ENCODE assay signal across 8 cellular contexts in the genomic region with DNA sequence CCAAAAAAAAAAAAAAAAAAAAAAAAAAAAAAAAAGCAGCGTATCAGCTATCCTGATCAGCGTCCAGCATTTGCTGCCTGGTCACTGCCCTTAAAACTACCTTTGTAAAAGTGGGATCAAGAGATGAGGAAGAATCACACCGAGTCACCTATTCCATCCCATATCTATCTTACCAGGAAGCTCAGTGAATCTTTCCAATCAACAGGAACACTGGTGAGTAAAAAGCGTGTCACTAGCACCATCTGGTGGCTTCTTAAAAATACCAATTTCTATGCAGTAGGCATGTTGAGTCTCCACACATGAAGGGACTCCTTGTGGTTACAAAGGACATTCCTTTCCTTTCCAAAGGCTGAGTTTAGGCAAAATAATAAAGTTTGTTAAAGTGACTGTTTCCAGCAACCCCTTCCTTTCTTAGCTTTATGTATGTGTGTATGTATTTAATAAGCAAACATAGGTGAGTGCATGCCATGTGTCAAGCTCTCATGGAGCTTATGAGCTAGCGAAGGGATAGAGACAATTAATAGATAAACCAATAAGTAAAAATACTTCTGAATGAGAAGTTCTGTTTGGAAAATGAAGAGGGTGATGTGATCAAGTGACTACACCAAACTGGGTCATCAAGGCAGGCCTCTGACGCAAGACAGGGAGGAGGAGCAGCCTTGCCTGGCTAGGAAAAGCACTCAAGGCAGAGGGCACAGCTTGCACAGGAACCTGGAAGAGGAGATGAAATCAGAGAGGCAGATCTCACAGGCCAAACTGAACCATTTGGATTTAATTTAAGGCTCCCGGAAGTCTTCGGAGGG. TPM values are rescaled to one million over a fixed set of nuclear protein-coding genes. Genes with fewer than 3 reads are reported as not detected.
DNase-seq lines count a peak whose midpoint lies in the region; ATAC-seq and TF ChIP-seq lines count a peak whose summit lies in the region.

No MANE protein-coding gene starts in this region.

- no peak for TF ChIP-seq POLR2A in adrenal gland (IDR thresholded peaks at IDR 0.05)

- no peaks in the 10 kb centered on the region for H3K36me3 ChIP-seq in adrenal gland (replicated peaks in 1 of 2)

- H3K4me1 ChIP-seq in adrenal gland (replicated peaks in 1 of 2): no peaks in the 10 kb centered on the region

- H3K9me3 ChIP-seq in adrenal gland (replicated peaks in 1 of 3): no peaks in the 10 kb centered on the region

- H3K27me3 ChIP-seq in adrenal gland: no peaks in the 10 kb centered on the region

- DNase-seq in AG10803 (ENCODE audit: low read depth) (peak; percentile 72), NCI-H2227 (lab: John Stamatoyannopoulos, UW; ENCODE audit: unreplicated experiment) (peak; percentile 73), adrenal gland (peak in 6 of 7 donors; percentile 38 to 73 (median 62)), left ventricle myocardium superior (no peak), retinal pigment epithelial cell (ENCODE audit: low read depth) (peak; percentile 38), mesenteric fat pad (ENCODE audit: low spot score) (no peak)

- 46 to 50% (median 47%) methylated on average over 8 of the region's 8 CpGs for WGBS in adrenal gland, 4 donors

- ATAC-seq in HG03280 (IDR thresholded peaks at IDR 0.05; ENCODE audit: unreplicated experiment) (peak; percentile 55), left ventricle myocardium superior (peak; percentile 85)

- TF ChIP-seq CTCF in AG10803 (conservative IDR thresholded peaks at IDR 0.05; ENCODE audit: low read length) (peak; percentile 83), GM12874 (IDR thresholded peaks at IDR 0.05; ENCODE audit: insufficient read depth, low read depth, low read length) (peak; percentile 54; the same call in 1 of the 2 replicates), adrenal gland (IDR thresholded peaks at IDR 0.05) (peak; percentile 57 to 95 (median 84)), retinal pigment epithelial cell (conservative IDR thresholded peaks at IDR 0.05; ENCODE audit: low read depth, low read length) (peak; percentile 69)

- intact Hi-C loops in adrenal gland (cut with DNase I): loop anchor here (2.0 to 10.0 kb wide), 3 partner anchors 72 to 378 kb away; no protein-coding TSS in a partner anchor
- intact Hi-C loops in left ventricle myocardium superior (cut with micrococcal nuclease): no loop called here

- H3K27ac ChIP-seq in adrenal gland: no peak overlapping the region

- H3K4me3 ChIP-seq in AG10803 (ENCODE audit: low read length) (no peak overlapping the region), adrenal gland (no peak overlapping the region), retinal pigment epithelial cell (ENCODE audit: low read length) (no peak overlapping the region)

RNA-seq across cellular contexts. Expression of a gene that starts 13.9 kb away (rescaled TPM):
- under 1 TPM in 6 of 8 donors, not detected in 2; 0.11 to 0.63 (median 0.27) TPM for total RNA-seq in adrenal gland
- polyA plus RNA-seq in adrenal gland: 1 to 10 TPM in 2 of 3 donors, under 1 TPM in 1; 0.29 to 1.7 (median 1.3) TPM
- not detected for total RNA-seq in left ventricle myocardium superior
- total RNA-seq in mesenteric fat pad: 0.10 TPM

Comparison
In these comparisons a context has a peak if more than half of its experiments do, and no peak if none do; other contexts are left out.
1. DNase-seq: peak in AG10803 (single experiment), NCI-H2227 (single experiment), adrenal gland (6 of 7) and retinal pigment epithelial cell (single experiment); none in left ventricle myocardium superior (single experiment) and mesenteric fat pad (single experiment).
2. Peak in every context shown above with its lines, with median percentiles within 50 percentile points of each other: CTCF ChIP-seq.